In genomic region chr9:95264954-95265615, GRCh38 we compare ENCODE assay signal across 1 cellular context.
TF ChIP-seq lines count a peak whose summit lies in the region.

No MANE protein-coding gene starts in this region.

TF ChIP-seq in Ishikawa, 13 proteins besides CTCF, POLR2A, EP300 and RAD21 (continued from another document):
- TF ChIP-seq, protein P1, sequence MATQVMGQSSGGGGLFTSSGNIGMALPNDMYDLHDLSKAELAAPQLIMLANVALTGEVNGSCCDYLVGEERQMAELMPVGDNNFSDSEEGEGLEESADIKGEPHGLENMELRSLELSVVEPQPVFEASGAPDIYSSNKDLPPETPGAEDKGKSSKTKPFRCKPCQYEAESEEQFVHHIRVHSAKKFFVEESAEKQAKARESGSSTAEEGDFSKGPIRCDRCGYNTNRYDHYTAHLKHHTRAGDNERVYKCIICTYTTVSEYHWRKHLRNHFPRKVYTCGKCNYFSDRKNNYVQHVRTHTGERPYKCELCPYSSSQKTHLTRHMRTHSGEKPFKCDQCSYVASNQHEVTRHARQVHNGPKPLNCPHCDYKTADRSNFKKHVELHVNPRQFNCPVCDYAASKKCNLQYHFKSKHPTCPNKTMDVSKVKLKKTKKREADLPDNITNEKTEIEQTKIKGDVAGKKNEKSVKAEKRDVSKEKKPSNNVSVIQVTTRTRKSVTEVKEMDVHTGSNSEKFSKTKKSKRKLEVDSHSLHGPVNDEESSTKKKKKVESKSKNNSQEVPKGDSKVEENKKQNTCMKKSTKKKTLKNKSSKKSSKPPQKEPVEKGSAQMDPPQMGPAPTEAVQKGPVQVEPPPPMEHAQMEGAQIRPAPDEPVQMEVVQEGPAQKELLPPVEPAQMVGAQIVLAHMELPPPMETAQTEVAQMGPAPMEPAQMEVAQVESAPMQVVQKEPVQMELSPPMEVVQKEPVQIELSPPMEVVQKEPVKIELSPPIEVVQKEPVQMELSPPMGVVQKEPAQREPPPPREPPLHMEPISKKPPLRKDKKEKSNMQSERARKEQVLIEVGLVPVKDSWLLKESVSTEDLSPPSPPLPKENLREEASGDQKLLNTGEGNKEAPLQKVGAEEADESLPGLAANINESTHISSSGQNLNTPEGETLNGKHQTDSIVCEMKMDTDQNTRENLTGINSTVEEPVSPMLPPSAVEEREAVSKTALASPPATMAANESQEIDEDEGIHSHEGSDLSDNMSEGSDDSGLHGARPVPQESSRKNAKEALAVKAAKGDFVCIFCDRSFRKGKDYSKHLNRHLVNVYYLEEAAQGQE (IDR thresholded peaks at IDR 0.05; ENCODE audit: low read depth), result no peak
- TF ChIP-seq EGR1 (IDR thresholded peaks at IDR 0.05), result no peak
- TF ChIP-seq, protein P2, sequence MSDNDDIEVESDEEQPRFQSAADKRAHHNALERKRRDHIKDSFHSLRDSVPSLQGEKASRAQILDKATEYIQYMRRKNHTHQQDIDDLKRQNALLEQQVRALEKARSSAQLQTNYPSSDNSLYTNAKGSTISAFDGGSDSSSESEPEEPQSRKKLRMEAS (IDR thresholded peaks at IDR 0.05), result no peak
